In genomic region chr10:5629789-5630436, GRCh38 we compare ENCODE assay signal across 8 cellular contexts. TPM values are rescaled to one million over a fixed set of nuclear protein-coding genes. Genes with fewer than 3 reads are reported as not detected.
DNase-seq lines count a peak whose midpoint lies in the region; ATAC-seq and TF ChIP-seq lines count a peak whose summit lies in the region.

No MANE protein-coding gene starts in this region.

- peaks cover 3% of the 10 kb centered on the region for H3K4me1 ChIP-seq in A673 (ENCODE audit: insufficient read depth, low read length, poor library complexity, severe bottlenecking)

- TF ChIP-seq POLR2A in lower leg skin (IDR thresholded peaks at IDR 0.05): no peak

- H3K4me3 ChIP-seq in A673 (ENCODE audit: low read depth, low read length, poor library complexity, severe bottlenecking): no peak overlapping the region
- H3K4me3 ChIP-seq in coronary artery: no peak overlapping the region
- H3K4me3 ChIP-seq in lower leg skin (ENCODE audit: low read depth, poor library complexity, severe bottlenecking): no peak overlapping the region

- peak; percentile 91 for DNase-seq in A673 (ENCODE audit: low spot score)
- DNase-seq in NCI-H2227 treated with DMSO at 0.1 percent for 48 hours (lab: John Stamatoyannopoulos, UW): peak; percentile 7
- DNase-seq in activated CD4-positive, alpha-beta T cell treated with anti-CD3 and anti-CD28 coated beads for 48 hours: peak; percentile 91
- DNase-seq in coronary artery (ENCODE audit: low spot score): no peak
- peak; percentile 84 to 95 for DNase-seq in lower leg skin (ENCODE audit: low spot score in 2 of 2)
- DNase-seq in stimulated activated CD8-positive, alpha-beta memory T cell treated with anti-CD3 and anti-CD28 coated beads, Interleukin-12 subunit alpha, Interleukin-12 subunit beta, amount 100 ng/mL, for 24 hours (ENCODE audit: extremely low read depth): peak; percentile 57

- intact Hi-C loops in A673 (cut with micrococcal nuclease; ENCODE audit: unreplicated experiment) (loop anchor here (10.0 kb wide), 2 partner anchors 245 to 785 kb away; no protein-coding TSS in a partner anchor), lower leg skin (cut with DNase I; ENCODE audit: low total_unique reads) (no loop called here)

- CTCF ChIA-PET in A673 (lab: Charles Lee): interaction anchor here (0.5 to 1.0 kb wide), 9 partner anchors 21 to 815 kb away, joined by 3 to 5 read pairs (median 4); no protein-coding TSS in a partner anchor

- H3K27me3 ChIP-seq in A673 (replicated peaks; ENCODE audit: insufficient read depth, low read depth, low read length, poor library complexity): no peaks in the 10 kb centered on the region

- POLR2A ChIA-PET in A673 (lab: Charles Lee; ENCODE audit: low non-redundant PET): no interaction called here

- H3K9me3 ChIP-seq in A673 (ENCODE audit: low read depth, low read length, poor library complexity, severe bottlenecking): no peaks in the 10 kb centered on the region

- peak; percentile 97 for TF ChIP-seq CTCF in A673 (conservative IDR thresholded peaks at IDR 0.05; ENCODE audit: low read depth, low read length)
- TF ChIP-seq CTCF in coronary artery (IDR thresholded peaks at IDR 0.05): peak; percentile 78
- TF ChIP-seq CTCF in lower leg skin (IDR thresholded peaks at IDR 0.05): peak in 1 of 3 donors; percentile 60

- H3K36me3 ChIP-seq in A673 (ENCODE audit: insufficient read depth, low read length, poor library complexity, severe bottlenecking): no peaks in the 10 kb centered on the region

- ATAC-seq in GM18498 (IDR thresholded peaks at IDR 0.05; ENCODE audit: unreplicated experiment): peak; percentile 83
- ATAC-seq in HG02938 (IDR thresholded peaks at IDR 0.05; ENCODE audit: unreplicated experiment): peak; percentile 83

- no TSS peak for BruUV-seq in A673 (replicated peaks; lab: Mats Ljungman, UMichigan)

- H3K27ac ChIP-seq in A673 (ENCODE audit: low read depth, low read length, poor library complexity, severe bottlenecking) (no peak overlapping the region), coronary artery (peak overlapping the region in 1 of 2 donors; percentile 87)

- WGBS in lower leg skin, 2 donors: 52 to 56% methylated on average over 14 of the region's 14 CpGs

RNA-seq across cellular contexts. Expression of gene ASB13, which starts 36.5 kb away (rescaled TPM):
- total RNA-seq in A673 (2021) (11.9 and 17.8 TPM in 2 replicates), lower leg skin (10 to 100 TPM in 3 of 4 donors, 1 to 10 TPM in 1; 9.9 to 28.5 (median 18.4) TPM)

RNA-seq across cellular contexts. Expression of gene TASOR2, which starts 54.7 kb away (rescaled TPM):
- total RNA-seq in A673 (2021) (82.5 and 94.5 TPM in 2 replicates), lower leg skin (10 to 100 TPM; 27.0 to 50.5 (median 35.4) TPM)
